In the genomic region with DNA sequence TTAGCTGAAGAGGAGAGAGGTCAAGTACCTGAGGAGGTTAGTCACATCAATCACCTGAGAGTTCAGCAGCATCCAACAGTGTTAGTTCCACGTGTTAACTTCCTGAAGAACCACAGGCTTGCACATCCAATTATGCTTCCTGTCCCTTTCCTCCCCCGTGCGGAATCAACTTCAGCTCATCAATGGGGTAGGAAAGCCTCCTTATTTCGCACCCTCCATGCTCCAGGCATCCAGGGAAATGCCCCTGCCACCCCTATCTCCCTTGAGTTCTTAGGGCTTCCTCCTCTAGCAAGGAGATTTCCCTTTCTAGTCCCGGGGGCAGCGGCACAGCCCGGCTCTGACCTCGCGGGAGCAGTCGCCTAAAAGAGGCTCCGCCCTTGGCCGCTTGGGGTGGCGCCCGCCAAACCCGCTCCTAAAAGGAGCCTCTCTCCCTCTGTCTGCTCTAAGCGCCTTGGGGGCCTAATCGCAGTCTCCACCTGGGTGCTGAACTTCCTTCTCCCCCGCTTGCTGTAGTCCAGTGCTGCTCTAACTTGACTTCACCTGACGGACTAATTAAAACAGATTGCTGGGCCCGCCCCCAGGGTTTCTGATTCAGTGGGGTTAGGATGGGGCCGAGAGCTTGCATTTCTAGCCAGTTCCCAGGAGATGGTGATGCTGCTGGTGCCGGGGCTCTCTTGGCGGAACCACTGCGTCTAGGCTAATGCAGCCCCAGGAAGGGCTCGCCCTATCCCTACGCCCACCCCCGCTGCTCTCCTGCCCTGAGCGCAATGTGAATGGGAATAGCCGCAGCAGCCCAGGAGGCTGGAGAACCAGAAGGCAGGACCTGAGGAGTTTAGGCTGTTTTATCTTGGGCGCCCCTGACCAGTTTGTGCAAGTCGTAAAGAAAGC, we compare ENCODE assay signal across 8 cellular contexts. TPM values are rescaled to one million over a fixed set of nuclear protein-coding genes. Genes with fewer than 3 reads are reported as not detected.
DNase-seq lines count a peak whose midpoint lies in the region; ATAC-seq, FAIRE-seq and TF ChIP-seq lines count a peak whose summit lies in the region.

No MANE protein-coding gene starts in this region.

- no peak overlapping the region for H2BK20ac ChIP-seq in H1 (ENCODE audit: low read length)

- peaks cover 18% of the 10 kb centered on the region for H3K23me2 ChIP-seq in H1 (ENCODE audit: low read depth, low read length)

- no peak overlapping the region for H2BK12ac ChIP-seq in H1 (ENCODE audit: low read depth, low read length)

- H3K4me1 ChIP-seq in H1 (replicated peaks in 1 of 4; ENCODE audit: control insufficient read depth in 3 of 4, insufficient read depth in 4 of 4, low read length in 3 of 4): peaks cover 10 to 19% (median 13%) of the 10 kb centered on the region in 4 experiments

- peaks cover 44 to 82% (median 79%) of the 10 kb centered on the region in 4 donors for H3K4me1 Mint-ChIP-seq in naive thymus-derived CD8-positive, alpha-beta T cell

- TF ChIP-seq CTCF in SU-DHL-6 (IDR thresholded peaks at IDR 0.05; ENCODE audit: insufficient read depth, low read length, poor library complexity, severe bottlenecking) (no peak), H1 (IDR thresholded peaks at IDR 0.05; ENCODE audit: control extremely low read depth in 1 of 3, insufficient read depth in 1 of 3, low read depth in 1 of 3, low read length in 3 of 3) (peak in 1 of 3 experiments; percentile 29; a peak in 2 of 4 replicates)

- H3K4me2 ChIP-seq in SU-DHL-6 (ENCODE audit: low read depth, low read length, poor library complexity, severe bottlenecking): peak overlapping the region; percentile 95
- peak overlapping the region; percentile 93 to 98 for H3K4me2 ChIP-seq in H1 (ENCODE audit: insufficient read depth in 1 of 2, low read depth in 2 of 2, low read length in 2 of 2)

- H3K27me3 ChIP-seq in SU-DHL-6 (ENCODE audit: low read length): no peaks in the 10 kb centered on the region
- peaks cover 14 to 43% (median 35%) of the 10 kb centered on the region in 4 experiments for H3K27me3 ChIP-seq in H1 (replicated peaks in 1 of 4; ENCODE audit: control insufficient read depth in 3 of 4, extremely low read depth in 1 of 4, insufficient read depth in 3 of 4, low read length in 3 of 4)

- TF ChIP-seq POLR2A in H1 (IDR thresholded peaks at IDR 0.05; ENCODE audit: control extremely low read depth in 1 of 2, low read depth in 2 of 2, low read length in 2 of 2): peak in 1 of 2 experiments; percentile 36; a peak in 1 of 3 replicates

- H3K27ac ChIP-seq in SU-DHL-6 (ENCODE audit: low read depth, low read length) (no peak overlapping the region), H1 (ENCODE audit: low read depth, low read length) (no peak overlapping the region)

- no peak overlapping the region for H2AK5ac ChIP-seq in H1 (ENCODE audit: low read depth, low read length)

- H4K8ac ChIP-seq in H1 (ENCODE audit: extremely low read depth, insufficient read depth, low read length): peak overlapping the region; percentile 75

- H3K4me3 Mint-ChIP-seq in naive thymus-derived CD8-positive, alpha-beta T cell: peak overlapping the region; percentile 65 to 86 (median 73)

- WGBS in H1 (ENCODE audit: extremely low coverage in 1 of 2, insufficient coverage in 1 of 2, insufficient read length in 1 of 2, insufficient replicate concordance in 2 of 2, low coverage in 1 of 2, low lambda C conversion rate in 2 of 2, missing lambda C conversion rate in 1 of 2), 2 experiments: 4% methylated on average over 31 of the region's 31 CpGs; no CpG with 5 or more reads in 1 of the 2 experiments

- H2AFZ ChIP-seq in SU-DHL-6 (ENCODE audit: low read depth, low read length, severe bottlenecking) (peak overlapping the region; percentile 94), H1 (ENCODE audit: low read length) (peak overlapping the region; percentile 99)

- H4K20me1 ChIP-seq in SU-DHL-6 (ENCODE audit: low read depth, low read length) (no peaks in the 10 kb centered on the region), H1 (replicated peaks in 1 of 2; ENCODE audit: control insufficient read depth in 1 of 2, insufficient read depth in 2 of 2, low read length in 2 of 2) (peaks cover 0 to 7% of the 10 kb centered on the region in 2 experiments)

- H3K4ac ChIP-seq in H1 (replicated peaks; ENCODE audit: insufficient read length, low read depth, low read length): peak overlapping the region; percentile 61

- no peaks in the 10 kb centered on the region for H3K36me3 Mint-ChIP-seq in naive thymus-derived CD8-positive, alpha-beta T cell

- H3K9ac ChIP-seq in SU-DHL-6 (ENCODE audit: low read length) (peak overlapping the region; percentile 68), H1 (replicated peaks in 1 of 4; ENCODE audit: extremely low read depth in 1 of 4, low read depth in 3 of 4, low read length in 3 of 4) (peak overlapping the region in 3 of 4 experiments; percentile 52 to 83 (median 62); a peak in 6 of 7 replicates)

- POLR2A ChIA-PET in H1 (lab: Charles Lee; ENCODE audit: partially characterized antibody): interaction anchor here (0.8 to 1.9 kb wide), 13 partner anchors 10 to 241 kb away, joined by 3 to 7 read pairs (median 3); partner anchors contain the start of gene BOLA3
- POLR2A ChIA-PET in naive thymus-derived CD8-positive, alpha-beta T cell (lab: Charles Lee): interaction anchor here (0.6 to 2.9 kb wide), 7 partner anchors 11 to 177 kb away, joined by 3 to 9 read pairs (median 4); partner anchors contain the start of gene DGUOK

- H3K79me2 ChIP-seq in SU-DHL-6 (ENCODE audit: insufficient read depth, low read length) (peaks cover 8% of the 10 kb centered on the region), H1 (ENCODE audit: control insufficient read depth in 1 of 2, insufficient read depth in 2 of 2, low read length in 2 of 2) (peaks cover 0 to 9% of the 10 kb centered on the region in 2 experiments; a peak in 1 of 4 replicates)

- ATAC-seq in HG02678 (IDR thresholded peaks at IDR 0.05; ENCODE audit: unreplicated experiment) (peak; percentile 27), GM21737 (IDR thresholded peaks at IDR 0.05; ENCODE audit: unreplicated experiment) (no peak)
- peak in 1 of 2 donors; percentile 5 for ATAC-seq in naive thymus-derived CD8-positive, alpha-beta T cell

- H3F3A ChIP-seq in SU-DHL-6 (ENCODE audit: insufficient read depth): peaks cover 28% of the 10 kb centered on the region

- CTCF ChIA-PET in H1 (lab: Charles Lee; ENCODE audit: partially characterized antibody): interaction anchor here (0.6 to 1.6 kb wide), 12 partner anchors 16 to 218 kb away, joined by 3 to 6 read pairs (median 3); no protein-coding TSS in a partner anchor

- H3K56ac ChIP-seq in H1 (replicated peaks; ENCODE audit: insufficient read length, low read depth, low read length): no peak overlapping the region

- TF ChIP-seq RAD21 in H1 (IDR thresholded peaks at IDR 0.05 in 1 of 2, conservative IDR thresholded peaks at IDR 0.05 in 1 of 2; ENCODE audit: low read depth in 2 of 2, low read length in 2 of 2): peak; percentile 27 to 48; a peak in 3 of 4 replicates

- peak overlapping the region; percentile 42; the same call in 1 of the 2 replicates for H2BK5ac ChIP-seq in H1 (ENCODE audit: low read depth, low read length)

- H3K9me3 Mint-ChIP-seq in naive thymus-derived CD8-positive, alpha-beta T cell: no peaks in the 10 kb centered on the region

- H3K79me1 ChIP-seq in H1 (ENCODE audit: low read depth, low read length): peaks cover 5% of the 10 kb centered on the region

- H2BK120ac ChIP-seq in H1 (replicated peaks; ENCODE audit: low read depth, low read length): no peak overlapping the region

- peak overlapping the region in 8 of 10 donors; percentile 37 to 92 (median 66) for H3K27ac Mint-ChIP-seq in naive thymus-derived CD8-positive, alpha-beta T cell

- no peak overlapping the region for H3K14ac ChIP-seq in H1 (ENCODE audit: insufficient read length)

- H3K9me2 ChIP-seq in SU-DHL-6 (replicated peaks; ENCODE audit: insufficient read depth, low read length): no peaks in the 10 kb centered on the region

- H3K9me3 ChIP-seq in SU-DHL-6 (ENCODE audit: insufficient read depth, low read length) (no peaks in the 10 kb centered on the region), H1 (ENCODE audit: insufficient read depth in 2 of 2, low read depth in 1 of 2, low read length in 1 of 2) (no peaks in the 10 kb centered on the region)

- TF ChIP-seq EP300 in H1 (IDR thresholded peaks at IDR 0.05; ENCODE audit: borderline replicate concordance in 1 of 2, low read depth in 2 of 2, low read length in 2 of 2): no peak

- no peaks in the 10 kb centered on the region for H3K36me3 ChIP-seq in SU-DHL-6 (ENCODE audit: low read length)
- H3K36me3 ChIP-seq in H1 (ENCODE audit: control insufficient read depth in 2 of 4, insufficient read depth in 4 of 4, low read length in 3 of 4): no peaks in the 10 kb centered on the region

- no peaks in the 10 kb centered on the region for H3K27me3 Mint-ChIP-seq in naive thymus-derived CD8-positive, alpha-beta T cell

- H2BK15ac ChIP-seq in H1 (ENCODE audit: low read length): no peak overlapping the region; the same call in 1 of the 2 replicates

- H3K23ac ChIP-seq in H1 (ENCODE audit: insufficient read length): no peak overlapping the region

- peak overlapping the region; percentile 68 for H3K4me3 ChIP-seq in SU-DHL-6 (ENCODE audit: insufficient read depth, low read length, poor library complexity, severe bottlenecking)
- peak overlapping the region; percentile 50 to 64 (median 59); a peak in 7 of 8 replicates for H3K4me3 ChIP-seq in H1 (ENCODE audit: extremely low read depth in 1 of 4, insufficient read depth in 2 of 4, low read depth in 3 of 4, low read length in 4 of 4)

- no peak overlapping the region for H4K5ac ChIP-seq in H1 (ENCODE audit: insufficient read length, low read depth, low read length)

- no peak for FAIRE-seq in H1 (lab: Jason Lieb, UNC)

- DNase-seq in NCI-H1417 (lab: John Stamatoyannopoulos, UW) (peak in 2 of 3 experiments; percentile 58 to 85), NCI-H1417 treated with DMSO at 0.1 percent for 48 hours (lab: John Stamatoyannopoulos, UW) (no peak), H1 (ENCODE audit: low read depth in 1 of 2, low spot score in 2 of 2) (peak; percentile 29 to 86)
- peak in 6 of 10 donors; percentile 16 to 66 (median 31) for DNase-seq in naive thymus-derived CD8-positive, alpha-beta T cell
- no peak for DNase-seq in effector CD4-positive, alpha-beta T cell

- H3K18ac ChIP-seq in H1 (ENCODE audit: extremely low read depth, low read length): peak overlapping the region; percentile 65; the same call in 1 of the 2 replicates

- H4K91ac ChIP-seq in H1 (replicated peaks; ENCODE audit: insufficient read length, low read length): no peak overlapping the region

RNA-seq across cellular contexts. Expression of gene TET3, which starts 3.4 kb away (rescaled TPM):
- total RNA-seq in H1 (2021; fragmentation: NEBNext Ultra II Directional; extraction: Animal tissue kit (Norgen Biotek cat#: 25700)): 20.2 and 21.1 TPM in 2 replicates
- 4.5 and 5.5 TPM in 2 replicates for polyA plus RNA-seq in H1 (2011; rRNA removed)
- polyA plus RNA-seq in H1 (2011; cell fraction: cytosol; rRNA removed): 4.9 TPM
- polyA plus RNA-seq in H1 (2011; cell fraction: nucleus; rRNA removed): 10.6 TPM
- 6.4 to 8.3 TPM (median 8.0 TPM) in 4 replicates for polyA plus RNA-seq in H1 (2012, experiment 1 of 2)
- polyA plus RNA-seq in H1 (2012, experiment 2 of 2): 2.0 TPM
- 5.6 TPM for polyA plus RNA-seq in H1 (2013, experiment 1 of 2)
- polyA plus RNA-seq in H1 (2013, experiment 2 of 2): 5.7 TPM
- polyA minus RNA-seq in H1 (2011; rRNA and poly(A)+ RNA removed): 9.2 and 10.5 TPM in 2 replicates
- 13.8 TPM for polyA minus RNA-seq in H1 (2011; cell fraction: cytosol; rRNA and poly(A)+ RNA removed)
- polyA minus RNA-seq in H1 (2011; cell fraction: nucleus; rRNA and poly(A)+ RNA removed): 15.6 TPM
- 10 to 100 TPM; 30.1 to 30.5 TPM for total RNA-seq in naive thymus-derived CD8-positive, alpha-beta T cell
- polyA plus RNA-seq in naive thymus-derived CD8-positive, alpha-beta T cell: 1 to 10 TPM in 1 of 3 donors, under 1 TPM in 2; 0.46 to 1.0 (median 0.61) TPM

RNA-seq across cellular contexts. Expression of gene DGUOK, which starts 54.6 kb away (rescaled TPM):
- total RNA-seq in H1 (2021; fragmentation: NEBNext Ultra II Directional; extraction: Animal tissue kit (Norgen Biotek cat#: 25700)): 103 and 110 TPM in 2 replicates
- polyA plus RNA-seq in H1 (2011; rRNA removed): 129 and 168 TPM in 2 replicates
- 142 TPM for polyA plus RNA-seq in H1 (2011; cell fraction: cytosol; rRNA removed)
- 137 TPM for polyA plus RNA-seq in H1 (2011; cell fraction: nucleus; rRNA removed)
- polyA plus RNA-seq in H1 (2012, experiment 1 of 2): 123 to 156 TPM (median 126 TPM) in 4 replicates
- 180 TPM for polyA plus RNA-seq in H1 (2012, experiment 2 of 2)
- 154 TPM for polyA plus RNA-seq in H1 (2013, experiment 1 of 2)
- polyA plus RNA-seq in H1 (2013, experiment 2 of 2): 152 TPM
- polyA minus RNA-seq in H1 (2011; rRNA and poly(A)+ RNA removed): 39.0 and 44.6 TPM in 2 replicates
- 37.1 TPM for polyA minus RNA-seq in H1 (2011; cell fraction: cytosol; rRNA and poly(A)+ RNA removed)
- 29.5 TPM for polyA minus RNA-seq in H1 (2011; cell fraction: nucleus; rRNA and poly(A)+ RNA removed)
- total RNA-seq in naive thymus-derived CD8-positive, alpha-beta T cell: 10 to 100 TPM; 70.3 to 72.3 TPM
- polyA plus RNA-seq in naive thymus-derived CD8-positive, alpha-beta T cell: 100 to 1,000 TPM; 207 to 219 (median 215) TPM

Comparison
In these comparisons a context has a peak if more than half of its experiments do, and no peak if none do; other contexts are left out.
1. DNase-seq: peak in NCI-H1417 (2 of 3), H1 (2 of 2) and naive thymus-derived CD8-positive, alpha-beta T cell (6 of 10); none in NCI-H1417 treated with DMSO at 0.1 percent for 48 hours (single experiment) and effector CD4-positive, alpha-beta T cell (single experiment).